In genomic region chr19:40875526-40875951, GRCh38 we compare ENCODE assay signal across 11 cellular contexts. TPM values are rescaled to one million over a fixed set of nuclear protein-coding genes. Genes with fewer than 3 reads are reported as not detected.
A peak's percentile ranks its signal among the peaks of the same experiment; 100 is the strongest.
DNase-seq lines count a peak whose midpoint lies in the region; ATAC-seq, FAIRE-seq and TF ChIP-seq lines count a peak whose summit lies in the region.
"Not testable (repeated sequence)": the region's sequence is repeated elsewhere in the genome, so short reads cannot be mapped to it uniquely, and the experiment has no call there.
"Had no signal": no experiment of that assay in that cellular context is flagged by ENCODE, and none has a peak within 500 bp of the region (broad histone marks: within the 10 kb centered on the region; RNA-seq: fewer than 3 reads in every experiment).

No MANE protein-coding gene starts in this region.

- ATAC-seq in activated CD8-positive, alpha-beta T cell treated with anti-CD3 and anti-CD28 coated beads, Interleukin-2, amount 10 ng/mL, durations not matched to agents 7 days and 5 days, result peak; percentile 99
- ATAC-seq in left cardiac atrium, result peak; percentile 41 to 97
- ATAC-seq in pancreas, result peak; percentile 97 to 100 (median 99)

- peak overlapping the region; percentile 69 for H3K27ac Mint-ChIP-seq in activated CD8-positive, alpha-beta T cell treated with anti-CD3 and anti-CD28 coated beads, Interleukin-2, amount 10 ng/mL, durations not matched to agents 7 days and 5 days
- H3K27ac Mint-ChIP-seq in activated naive CD8-positive, alpha-beta T cell treated with anti-CD3 and anti-CD28 coated beads for 36 hours, result peak overlapping the region; percentile 71

- not testable (repeated sequence) for H3K9me3 Mint-ChIP-seq in activated CD8-positive, alpha-beta T cell treated with anti-CD3 and anti-CD28 coated beads, Interleukin-2, amount 10 ng/mL, durations not matched to agents 7 days and 5 days (ENCODE audit: insufficient read depth); activated naive CD8-positive, alpha-beta T cell treated with anti-CD3 and anti-CD28 coated beads for 36 hours

- POLR2A ChIA-PET in activated CD8-positive, alpha-beta T cell treated with anti-CD3 and anti-CD28 coated beads, Interleukin-2, amount 10 ng/mL, durations not matched to agents 7 days and 5 days (lab: Charles Lee), result interaction anchor here (0.7 kb wide), 1 partner anchor 565 kb away, joined by 3 read pairs; no protein-coding TSS in a partner anchor

- peak overlapping the region; percentile 15 for H3K4me3 ChIP-seq in HL-60 (replicated peaks; ENCODE audit: insufficient read depth, low read length)
- H3K4me3 ChIP-seq in pancreas, result peak overlapping the region in 1 of 4 donors; percentile 27

- not testable (repeated sequence) for H3K9me3 ChIP-seq in pancreas

- peaks cover 22% of the 10 kb centered on the region for H3K4me1 Mint-ChIP-seq in activated CD8-positive, alpha-beta T cell treated with anti-CD3 and anti-CD28 coated beads, Interleukin-2, amount 10 ng/mL, durations not matched to agents 7 days and 5 days (ENCODE audit: low read depth)
- H3K4me1 Mint-ChIP-seq in activated naive CD8-positive, alpha-beta T cell treated with anti-CD3 and anti-CD28 coated beads for 36 hours, result not testable (repeated sequence)

- TF ChIP-seq CTCF in HL-60 (IDR thresholded peaks at IDR 0.05; ENCODE audit: insufficient read depth, low read length); pancreas (IDR thresholded peaks at IDR 0.05): not testable (repeated sequence)

- WGBS in pancreas, 2 donors, result 5 to 9% methylated on average over 13 to 19 of the region's 23 CpGs

- CTCF ChIA-PET in activated CD8-positive, alpha-beta T cell treated with anti-CD3 and anti-CD28 coated beads, Interleukin-2, amount 10 ng/mL, durations not matched to agents 7 days and 5 days (lab: Charles Lee), result interaction anchor here (0.7 to 1.2 kb wide), 3 partner anchors 69 to 213 kb away, joined by 3 to 4 read pairs (median 3); no protein-coding TSS in a partner anchor

- peak; percentile 57 for DNase-seq in CD1c-positive myeloid dendritic cell (ENCODE audit: extremely low spot score)
- peak; percentile 88 to 99 for DNase-seq in HL-60 (ENCODE audit: low read depth in 1 of 2, low spot score in 1 of 2)
- peak; percentile 32 for DNase-seq in SKM-1 (lab: John Stamatoyannopoulos, UW; ENCODE audit: unreplicated experiment)
- peak; percentile 99 for DNase-seq in activated CD8-positive, alpha-beta T cell treated with anti-CD3 and anti-CD28 coated beads, Interleukin-2, amount 10 ng/mL, durations not matched to agents 7 days and 5 days
- peak; percentile 94 for DNase-seq in activated naive CD8-positive, alpha-beta T cell treated with anti-CD3 and anti-CD28 coated beads for 36 hours
- peak; percentile 74 for DNase-seq in left cardiac atrium
- peak; percentile 72 to 95 (median 84) for DNase-seq in pancreas
- DNase-seq in stimulated activated CD8-positive, alpha-beta memory T cell treated with anti-CD3 and anti-CD28 coated beads, Interleukin-2, amount 100 ng/mL, for 48 hours (ENCODE audit: low read depth in 2 of 2), result peak; percentile 73 to 91

- H3K36me3 ChIP-seq in pancreas, result not testable (repeated sequence)

- peak overlapping the region; percentile 39 for H3K27ac ChIP-seq in HL-60 (replicated peaks)
- not testable (repeated sequence) for H3K27ac ChIP-seq in pancreas

- H3K27me3 ChIP-seq in HL-60 (ENCODE audit: insufficient read depth, poor library complexity, severe bottlenecking); pancreas: not testable (repeated sequence)

- peak overlapping the region; percentile 47 for H3K4me3 Mint-ChIP-seq in activated CD8-positive, alpha-beta T cell treated with anti-CD3 and anti-CD28 coated beads, Interleukin-2, amount 10 ng/mL, durations not matched to agents 7 days and 5 days
- peak overlapping the region; percentile 75 for H3K4me3 Mint-ChIP-seq in activated naive CD8-positive, alpha-beta T cell treated with anti-CD3 and anti-CD28 coated beads for 36 hours

- H3K4me1 ChIP-seq in pancreas, result not testable (repeated sequence)

- FAIRE-seq in pancreas (lab: Jason Lieb, UNC), result not testable (repeated sequence)

- peaks cover 43% of the 10 kb centered on the region for H3K27me3 Mint-ChIP-seq in activated CD8-positive, alpha-beta T cell treated with anti-CD3 and anti-CD28 coated beads, Interleukin-2, amount 10 ng/mL, durations not matched to agents 7 days and 5 days (ENCODE audit: low read depth)
- peaks cover 30% of the 10 kb centered on the region for H3K27me3 Mint-ChIP-seq in activated naive CD8-positive, alpha-beta T cell treated with anti-CD3 and anti-CD28 coated beads for 36 hours

- intact Hi-C loops in left cardiac atrium (cut with DNase I); pancreas (cut with DNase I): not testable (repeated sequence)

- H3K36me3 Mint-ChIP-seq in activated CD8-positive, alpha-beta T cell treated with anti-CD3 and anti-CD28 coated beads, Interleukin-2, amount 10 ng/mL, durations not matched to agents 7 days and 5 days (ENCODE audit: low read depth); activated naive CD8-positive, alpha-beta T cell treated with anti-CD3 and anti-CD28 coated beads for 36 hours: not testable (repeated sequence)

RNA-seq across cellular contexts. Expression of gene CYP2A7, which starts 6.5 kb away (rescaled TPM):
- not detected for total RNA-seq in activated CD8-positive, alpha-beta T cell treated with anti-CD3 and anti-CD28 coated beads, Interleukin-2, amount 10 ng/mL, durations not matched to agents 7 days and 5 days
- total RNA-seq in activated naive CD8-positive, alpha-beta T cell treated with anti-CD3 and anti-CD28 coated beads for 36 hours, result not detected
- total RNA-seq in left cardiac atrium (not detected), pancreas (under 1 TPM in 1 of 6 donors, not detected in 5; 0.25 TPM)
- polyA plus RNA-seq in pancreas, result not detected
- total RNA-seq: esophagus muscularis mucosa, mesenteric fat pad, smooth muscle cell had no signal
- polyA plus RNA-seq: smooth muscle cell had no signal

RNA-seq across cellular contexts. Expression of gene CYP2A6, which starts 25.3 kb away (rescaled TPM):
- total RNA-seq in activated CD8-positive, alpha-beta T cell treated with anti-CD3 and anti-CD28 coated beads, Interleukin-2, amount 10 ng/mL, durations not matched to agents 7 days and 5 days, result not detected
- under 1 TPM in 1 of 2 experiments, not detected in 1; 0.27 TPM for total RNA-seq in activated naive CD8-positive, alpha-beta T cell treated with anti-CD3 and anti-CD28 coated beads for 36 hours
- not detected for total RNA-seq in left cardiac atrium
- total RNA-seq in pancreas, result under 1 TPM in 1 of 6 donors, not detected in 5; 0.66 TPM
- not detected for polyA plus RNA-seq in pancreas
- total RNA-seq: esophagus muscularis mucosa, smooth muscle cell had no signal
- polyA plus RNA-seq: smooth muscle cell had no signal

Comparison
In these comparisons a context has a peak if more than half of its experiments do, and no peak if none do; other contexts are left out.
1. DNase-seq: peak in every context shown above with its lines; median percentile 99 in activated CD8-positive, alpha-beta T cell treated with anti-CD3 and anti-CD28 coated beads, Interleukin-2, amount 10 ng/mL, durations not matched to agents 7 days and 5 days; 94 in activated naive CD8-positive, alpha-beta T cell treated with anti-CD3 and anti-CD28 coated beads for 36 hours; 94 in HL-60; 84 in pancreas; 82 in stimulated activated CD8-positive, alpha-beta memory T cell treated with anti-CD3 and anti-CD28 coated beads, Interleukin-2, amount 100 ng/mL, for 48 hours; 74 in left cardiac atrium; 57 in CD1c-positive myeloid dendritic cell; 32 in SKM-1.